In the genomic region with DNA sequence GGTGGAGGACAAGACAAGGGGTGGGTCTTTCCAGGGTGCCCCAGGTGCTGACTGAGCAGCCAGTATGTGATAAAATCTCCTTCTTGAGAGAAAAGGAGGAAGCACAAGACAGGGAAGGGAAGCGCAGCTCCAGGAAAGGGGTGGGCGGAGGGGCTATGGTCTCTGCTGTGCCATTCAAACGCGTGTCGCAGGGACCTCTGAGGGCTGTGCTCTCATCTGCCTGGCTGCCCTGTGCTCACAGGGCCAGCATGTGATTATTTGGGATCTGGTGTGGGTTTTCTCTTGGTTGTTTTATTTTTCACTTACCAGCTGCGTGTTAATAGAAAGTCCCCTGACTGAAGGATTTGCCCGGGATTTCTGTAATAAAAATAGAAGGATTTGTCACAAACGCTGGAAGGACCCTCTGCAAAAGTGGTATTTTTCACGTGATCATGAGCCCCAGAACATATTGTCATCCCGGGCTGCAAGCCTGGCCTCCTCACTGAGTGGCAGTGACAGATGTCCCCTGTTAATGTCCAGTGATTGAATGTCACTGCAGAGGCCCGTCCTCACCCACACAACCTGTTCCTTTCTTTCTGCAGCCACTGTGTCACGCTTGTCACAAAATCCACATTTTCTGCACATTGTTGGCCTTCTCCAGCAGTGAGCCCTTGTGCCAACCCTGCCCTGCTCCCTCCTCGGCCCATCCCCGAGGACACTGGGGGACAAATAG, we compare ENCODE assay signal across 20 cellular contexts. TPM values are rescaled to one million over a fixed set of nuclear protein-coding genes. Genes with fewer than 3 reads are reported as not detected.
"Had no signal": no experiment of that assay in that cellular context is flagged by ENCODE, and none has a peak within 500 bp of the region (broad histone marks: within the 10 kb centered on the region; RNA-seq: fewer than 3 reads in every experiment).

No MANE protein-coding gene starts in this region.

- ATAC-seq: activated CD4-positive, alpha-beta T cell treated with anti-CD3 and anti-CD28 coated beads for 36 hours; activated T-cell treated with anti-CD3 and anti-CD28 coated beads, Interleukin-2, amount 50 U/mL, for 4 hours; natural killer cell; sciatic nerve had no signal

- H3K27ac ChIP-seq: hepatocyte, left ventricle myocardium inferior, prostate gland, uterus had no signal

- DNase-seq: activated CD4-positive, alpha-beta memory T cell treated with anti-CD3 and anti-CD28 coated beads for 36 hours; activated CD4-positive, alpha-beta T cell treated with anti-CD3 and anti-CD28 coated beads for 36 hours; activated effector memory CD4-positive, alpha-beta T cell treated with Interleukin-2 at 50 U/mL for 16 hours; activated naive CD4-positive, alpha-beta T cell treated with anti-CD3 and anti-CD28 coated beads, Interleukin-2, amount 50 U/mL, for 16 hours; activated T-cell treated with anti-CD3 and anti-CD28 coated beads, Interleukin-2, amount 50 U/mL, for 4 hours; natural killer cell; stimulated activated CD4-positive, alpha-beta T cell treated with anti-CD3 and anti-CD28 coated beads, Interleukin-12 subunit alpha, Interleukin-12 subunit beta, amount 100 ng/mL, for 4 hours; stimulated activated CD4-positive, alpha-beta T cell treated with anti-CD3 and anti-CD28 coated beads, Interleukin-2, amount 100 ng/mL, for 24 hours; T-helper 1 cell had no signal

- H3K36me3 ChIP-seq: left ventricle myocardium inferior, prostate gland, uterus had no signal

- H3K27me3 ChIP-seq: hepatocyte, uterus had no signal

- FAIRE-seq: colon, endometrium, keratinocyte had no signal

- H3K4me1 ChIP-seq: uterus had no signal

- H3K4me3 ChIP-seq: hepatocyte, left ventricle myocardium inferior, mucosa of descending colon, prostate gland, uterus had no signal

- H3K9me3 ChIP-seq: left ventricle myocardium inferior, mucosa of descending colon, prostate gland, uterus had no signal

RNA-seq across cellular contexts. Expression of a gene that starts 35.0 kb away (rescaled TPM):
- total RNA-seq: activated CD4-positive, alpha-beta memory T cell treated with anti-CD3 and anti-CD28 coated beads for 36 hours; activated CD4-positive, alpha-beta T cell treated with anti-CD3 and anti-CD28 coated beads for 36 hours; activated T-cell treated with anti-CD3 and anti-CD28 coated beads, Interleukin-2, amount 50 U/mL, for 4 hours; hepatocyte; natural killer cell; occipital lobe; prostate gland; sciatic nerve had no signal
- polyA plus RNA-seq: esophagus, hepatocyte, keratinocyte had no signal
